In the genomic region with DNA sequence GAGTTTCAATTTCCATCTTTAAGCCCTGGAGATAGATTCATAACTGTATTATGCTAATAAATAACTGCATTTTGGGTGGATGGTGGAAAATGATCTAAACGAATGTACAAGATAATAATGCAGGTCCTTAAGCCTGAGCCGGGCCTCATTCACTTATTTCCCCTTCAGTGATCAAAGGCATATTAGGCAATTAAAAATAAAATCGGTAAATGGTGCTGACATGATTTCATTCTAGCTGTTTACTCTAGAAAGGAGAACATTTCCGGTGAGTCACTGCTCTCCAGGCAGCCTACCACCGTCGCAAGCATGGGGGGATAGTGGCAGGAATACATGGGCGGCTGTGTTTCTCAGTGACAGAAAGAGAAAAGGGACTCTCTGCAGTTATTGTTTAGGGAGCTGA, we compare ENCODE assay signal across 14 cellular contexts. TPM values are rescaled to one million over a fixed set of nuclear protein-coding genes. Genes with fewer than 3 reads are reported as not detected.
DNase-seq lines count a peak whose midpoint lies in the region; ATAC-seq lines count a peak whose summit lies in the region.
"Had no signal": no experiment of that assay in that cellular context is flagged by ENCODE, and none has a peak within 500 bp of the region (broad histone marks: within the 10 kb centered on the region; RNA-seq: fewer than 3 reads in every experiment).

No MANE protein-coding gene starts in this region.

- peak overlapping the region; percentile 19; the same call in 1 of the 2 replicates for H3K27ac ChIP-seq in SJSA1
- H3K27ac ChIP-seq: C4-2B had no signal

- H3K4me3 ChIP-seq in MG63 (no peak overlapping the region), SJSA1 (no peak overlapping the region)
- H3K4me3 ChIP-seq: lung had no signal

- H3K4me1 ChIP-seq in SJSA1 (replicated peaks): peaks cover 43% of the 10 kb centered on the region

- H3K36me3 ChIP-seq in MG63 (no peaks in the 10 kb centered on the region), SJSA1 (no peaks in the 10 kb centered on the region)

- peak; percentile 35 for DNase-seq in COR-L47 (lab: John Stamatoyannopoulos, UW)
- peak; percentile 15 for DNase-seq in MG63
- DNase-seq in SJSA1 (ENCODE audit: low read depth in 1 of 2, low spot score in 2 of 2): peak; percentile 66 to 71
- peak; percentile 6 for DNase-seq in hepatic stellate cell (ENCODE audit: low spot score)
- no peak for DNase-seq in foreskin melanocyte
- DNase-seq: activated CD4-positive, alpha-beta T cell treated with anti-CD3 and anti-CD28 coated beads for 1 hour; NCI-H187 treated with DMSO at 0.1 percent for 48 hours; substantia nigra had no signal

- H3K9me3 ChIP-seq in MG63: no peaks in the 10 kb centered on the region
- no peaks in the 10 kb centered on the region for H3K9me3 ChIP-seq in SJSA1 (replicated peaks)

- ATAC-seq in GM21447 (IDR thresholded peaks at IDR 0.05; ENCODE audit: unreplicated experiment) (no peak), GM21390 (IDR thresholded peaks at IDR 0.05; ENCODE audit: unreplicated experiment) (no peak), HG02763 (IDR thresholded peaks at IDR 0.05; ENCODE audit: unreplicated experiment) (no peak)

- no peaks in the 10 kb centered on the region for H3K27me3 ChIP-seq in MG63
- H3K27me3 ChIP-seq in SJSA1 (replicated peaks): no peaks in the 10 kb centered on the region

RNA-seq across cellular contexts. Expression of a gene that starts 58.3 kb away (rescaled TPM):
- total RNA-seq in MG63 (2014; rRNA removed; shearing (Covaris generic); ENCODE audit: low replicate concordance): not detected in 2 replicates
- not detected in 2 replicates for total RNA-seq in SJSA1 (2014; rRNA removed; shearing (Covaris generic))
- total RNA-seq: lung, posterior vena cava had no signal
